In genomic region chr10:77892021-77892739, GRCh38 we compare ENCODE assay signal across 1 cellular context.
TF ChIP-seq lines count a peak whose summit lies in the region.

No MANE protein-coding gene starts in this region.

TF ChIP-seq in SK-N-SH, 30 proteins besides CTCF, POLR2A, EP300 and RAD21:
- TF ChIP-seq USF2 (IDR thresholded peaks at IDR 0.05; ENCODE audit: borderline replicate concordance, low read depth, low read length) (no peak), IRF3 (IDR thresholded peaks at IDR 0.05; ENCODE audit: low read depth, low read length) (no peak), YY1 (IDR thresholded peaks at IDR 0.05; ENCODE audit: low read depth) (no peak), RFX5 (IDR thresholded peaks at IDR 0.05; ENCODE audit: low read length) (no peak), JUND (IDR thresholded peaks at IDR 0.05) (no peak), SMC3 (IDR thresholded peaks at IDR 0.05; ENCODE audit: low read depth, low read length) (no peak), RXRA (IDR thresholded peaks at IDR 0.05; ENCODE audit: borderline replicate concordance, low read depth) (no peak), GATA2 (CRISPR knock-in tag; IDR thresholded peaks at IDR 0.05) (no peak), EZH2phosphoT487 (IDR thresholded peaks at IDR 0.05; ENCODE audit: borderline replicate concordance, low read depth) (no peak)
- TF ChIP-seq, protein P1, sequence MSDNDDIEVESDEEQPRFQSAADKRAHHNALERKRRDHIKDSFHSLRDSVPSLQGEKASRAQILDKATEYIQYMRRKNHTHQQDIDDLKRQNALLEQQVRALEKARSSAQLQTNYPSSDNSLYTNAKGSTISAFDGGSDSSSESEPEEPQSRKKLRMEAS (IDR thresholded peaks at IDR 0.05; ENCODE audit: low read depth), result no peak
